Comparison of ENCODE assay signal across 23 cellular contexts in genomic region chr11:3982431-3982830, GRCh38.
"Had no signal": no experiment of that assay in that cellular context is flagged by ENCODE, and none has a peak within 500 bp of the region (broad histone marks: within the 10 kb centered on the region; RNA-seq: fewer than 3 reads in every experiment).

No MANE protein-coding gene starts in this region.

- H3K27me3 ChIP-seq: colonic mucosa, foreskin keratinocyte, neutrophil, right lobe of liver had no signal

- H2AFZ ChIP-seq: parathyroid adenoma had no signal

- H3K9me3 Mint-ChIP-seq: activated CD4-positive, alpha-beta T cell treated with anti-CD3 and anti-CD28 coated beads, Interleukin-2, amount 10 ng/mL, durations not matched to agents 24 days and 14 days; activated naive CD8-positive, alpha-beta T cell treated with anti-CD3 and anti-CD28 coated beads, Interleukin-2, amount 10 ng/mL, durations not matched to agents 7 days and 5 days; brain; endodermal cell; natural killer cell; T-cell had no signal

- H3K27ac ChIP-seq: colonic mucosa, foreskin keratinocyte, neutrophil, parathyroid adenoma, right lobe of liver had no signal

- H3K9me3 ChIP-seq: colonic mucosa, neutrophil, right lobe of liver had no signal

- H3K4me2 ChIP-seq: smooth muscle cell had no signal

- H3K4me3 Mint-ChIP-seq: activated CD4-positive, alpha-beta T cell treated with anti-CD3 and anti-CD28 coated beads, Interleukin-2, amount 10 ng/mL, durations not matched to agents 24 days and 14 days; brain; endodermal cell; natural killer cell; T-cell had no signal

- H3K4me3 ChIP-seq: colonic mucosa, right lobe of liver, smooth muscle cell had no signal

- H3K27me3 Mint-ChIP-seq: activated CD4-positive, alpha-beta T cell treated with anti-CD3 and anti-CD28 coated beads, Interleukin-2, amount 10 ng/mL, durations not matched to agents 24 days and 14 days; activated naive CD8-positive, alpha-beta T cell treated with anti-CD3 and anti-CD28 coated beads, Interleukin-2, amount 10 ng/mL, durations not matched to agents 7 days and 5 days; brain; T-cell had no signal

- H3K4me1 ChIP-seq: colonic mucosa, foreskin keratinocyte, parathyroid adenoma had no signal

- H3K36me3 Mint-ChIP-seq: brain, natural killer cell had no signal

- DNase-seq: activated CD4-positive, CD25-positive, alpha-beta regulatory T cell; activated CD8-positive, alpha-beta memory T cell treated with anti-CD3 and anti-CD28 coated beads, Interleukin-2, amount 50 U/mL, for 4 hours; activated gamma-delta T cell; activated naive CD8-positive, alpha-beta T cell treated with anti-CD3 and anti-CD28 coated beads, Interleukin-2, amount 10 ng/mL, durations not matched to agents 7 days and 5 days; activated T-cell treated with anti-CD3 and anti-CD28 coated beads, Interleukin-2, amount 50 U/mL, for 48 hours; caudate nucleus; colonic mucosa; endodermal cell; foreskin keratinocyte; glutamatergic neuron; hippocampal formation; left cardiac atrium; mesendoderm; natural killer cell; right lobe of liver; stimulated activated CD4-positive, alpha-beta T cell treated with anti-CD3 and anti-CD28 coated beads, Interleukin-4, amount 100 ng/mL, for 1 hour; T-helper 9 cell had no signal

- H3K36me3 ChIP-seq: colonic mucosa, neutrophil, right lobe of liver had no signal

- H3K9ac ChIP-seq: parathyroid adenoma had no signal

- H3K27ac Mint-ChIP-seq: brain, endodermal cell had no signal
